ENCODE assay signal across 18 cellular contexts in the genomic region with DNA sequence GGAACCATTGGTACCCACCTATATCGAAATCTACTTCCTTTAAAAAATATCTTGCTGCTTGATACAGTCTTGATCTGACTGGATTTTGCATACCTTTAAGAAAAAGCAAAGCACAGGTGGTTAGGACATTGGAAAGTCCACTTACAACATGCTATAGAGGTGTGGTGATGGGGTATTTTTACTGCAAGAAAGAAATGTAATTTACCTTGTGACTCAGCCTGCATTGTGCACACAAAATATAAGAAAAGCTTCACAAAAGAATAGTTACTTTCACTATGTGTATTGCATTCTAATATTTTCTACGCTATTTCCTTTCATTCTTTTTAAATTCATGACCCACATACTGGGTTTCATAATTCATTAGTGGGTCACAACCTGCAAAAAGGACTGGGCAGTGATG.
"Had no signal": no experiment of that assay in that cellular context is flagged by ENCODE, and none has a peak within 500 bp of the region (broad histone marks: within the 10 kb centered on the region; RNA-seq: fewer than 3 reads in every experiment).

No MANE protein-coding gene starts in this region.

- H3K4me2 ChIP-seq: neural progenitor cell had no signal

- H3K27ac ChIP-seq: brain microvascular endothelial cell, epithelial cell of prostate, lower lobe of right lung, neural progenitor cell, pancreas, skin epidermis, vagina had no signal

- H3K9me3 ChIP-seq: lower lobe of right lung, pancreas, tibial nerve, vagina had no signal

- H3K4me3 ChIP-seq: lower lobe of right lung, neural progenitor cell, pancreas, skin epidermis, tibial nerve, vagina had no signal

- H3K36me3 ChIP-seq: brain microvascular endothelial cell, neural progenitor cell, pancreas, vagina had no signal

- H3K9ac ChIP-seq: neural progenitor cell had no signal

- DNase-seq: activated B cell treated with CpG ODN at 0.5 μM for 24 hours; activated CD4-positive, alpha-beta T cell treated with anti-CD3 and anti-CD28 coated beads, Interleukin-2, amount 10 ng/mL, durations not matched to agents 7 days and 5 days; activated naive CD4-positive, alpha-beta T cell treated with anti-CD3 and anti-CD28 coated beads, Interleukin-2, amount 50 U/mL, for 16 hours; activated T-cell treated with anti-CD3 and anti-CD28 coated beads for 4 hours; effector memory CD8-positive, alpha-beta T cell; left cardiac atrium; lower lobe of right lung; midbrain; naive B cell; pancreas; stimulated activated CD4-positive, alpha-beta T cell treated with anti-CD3 and anti-CD28 coated beads, Interleukin-4, amount 100 ng/mL, for 24 hours; stimulated activated naive CD4-positive, alpha-beta T cell treated with Interleukin-2 at 50 U/mL for 16 hours had no signal

- H2AFZ ChIP-seq: neural progenitor cell had no signal

- H3K4me1 ChIP-seq: lower lobe of right lung, neural progenitor cell, pancreas had no signal

- ATAC-seq: effector memory CD8-positive, alpha-beta T cell had no signal

- H3K27me3 ChIP-seq: brain microvascular endothelial cell, neural progenitor cell, pancreas, tibial nerve, vagina had no signal
